ENCODE assay signal across 18 cellular contexts in genomic region chr2:101738649-101739048, GRCh38. TPM values are rescaled to one million over a fixed set of nuclear protein-coding genes. Genes with fewer than 3 reads are reported as not detected.
DNase-seq lines count a peak whose midpoint lies in the region; ATAC-seq and TF ChIP-seq lines count a peak whose summit lies in the region.
"Had no signal": no experiment of that assay in that cellular context is flagged by ENCODE, and none has a peak within 500 bp of the region (broad histone marks: within the 10 kb centered on the region; RNA-seq: fewer than 3 reads in every experiment).

No MANE protein-coding gene starts in this region.

- no peaks in the 10 kb centered on the region for H4K20me1 ChIP-seq in H9 (ENCODE audit: control insufficient read depth, insufficient read depth, insufficient read length)

- H4K5ac ChIP-seq in H9 (ENCODE audit: insufficient read length, low read depth, low read length) = no peak overlapping the region

- H3K4me1 ChIP-seq in CD4-positive, CD25-positive, alpha-beta regulatory T cell (ENCODE audit: control insufficient read depth, insufficient read depth, low read length, poor library complexity, severe bottlenecking) = peaks cover 76% of the 10 kb centered on the region
- H3K4me1 ChIP-seq in H9 (ENCODE audit: insufficient read depth, low read length) (peaks cover 6% of the 10 kb centered on the region; the same call in 1 of the 2 replicates), trophoblast cell (ENCODE audit: control insufficient read depth in 1 of 2, insufficient read depth in 2 of 2, low read length in 2 of 2) (peaks cover 4 to 5% of the 10 kb centered on the region in 2 experiments)

- H2BK20ac ChIP-seq in H9 (ENCODE audit: low read depth, low read length, poor library complexity, severe bottlenecking) = no peak overlapping the region

- H2BK12ac ChIP-seq in H9 (ENCODE audit: insufficient read length, low read depth, low read length) (no peak overlapping the region), trophoblast cell (ENCODE audit: low read length) (no peak overlapping the region)

- peaks cover 44% of the 10 kb centered on the region for H3K79me2 ChIP-seq in H9 (ENCODE audit: insufficient read depth, low read length)
- peaks cover 15% of the 10 kb centered on the region for H3K79me2 ChIP-seq in trophoblast cell (ENCODE audit: control insufficient read depth, insufficient read depth, low read length, poor library complexity)

- DNase-seq in CD4-positive, CD25-positive, alpha-beta regulatory T cell = no peak
- DNase-seq in H9 (no peak), trophoblast cell (no peak), GOT3 (lab: John Stamatoyannopoulos, UW) (no peak), NCI-H510A (lab: John Stamatoyannopoulos, UW) (no peak), amygdala (lab: John Stamatoyannopoulos, UW) (no peak)
- DNase-seq: activated CD8-positive, alpha-beta T cell treated with anti-CD3 and anti-CD28 coated beads for 36 hours; activated naive CD4-positive, alpha-beta T cell treated with anti-CD3 and anti-CD28 coated beads, Interleukin-2, amount 50 U/mL, for 16 hours; AML-193; colonic mucosa; COR-L47; hippocampal formation; NCI-H2107; pancreas; stimulated activated naive CD4-positive, alpha-beta T cell treated with Interleukin-2 at 50 U/mL for 16 hours had no signal

- H3K23ac ChIP-seq in H9 (ENCODE audit: insufficient read length, low read depth, low read length) (no peak overlapping the region), trophoblast cell (ENCODE audit: low read length) (no peak overlapping the region)

- no peaks in the 10 kb centered on the region for H3K27me3 Mint-ChIP-seq in CD4-positive, CD25-positive, alpha-beta regulatory T cell
- no peaks in the 10 kb centered on the region for H3K27me3 Mint-ChIP-seq in H9 (ENCODE audit: low read depth)
- H3K27me3 Mint-ChIP-seq: activated CD8-positive, alpha-beta T cell treated with anti-CD3 and anti-CD28 coated beads for 36 hours had no signal

- H2BK5ac ChIP-seq in H9 (ENCODE audit: insufficient read length, low read length) (no peak overlapping the region), trophoblast cell (ENCODE audit: low read depth, low read length, poor library complexity) (no peak overlapping the region)

- peaks cover 4% of the 10 kb centered on the region for H3K36me3 Mint-ChIP-seq in CD4-positive, CD25-positive, alpha-beta regulatory T cell
- peaks cover 0 to 9% (median 0%) of the 10 kb centered on the region in 3 experiments; a peak in 2 of 7 replicates for H3K36me3 Mint-ChIP-seq in H9 (ENCODE audit: insufficient read depth in 1 of 3, low read depth in 3 of 3)

- H3K9me3 Mint-ChIP-seq in CD4-positive, CD25-positive, alpha-beta regulatory T cell = no peaks in the 10 kb centered on the region
- H3K9me3 Mint-ChIP-seq in H9 = no peaks in the 10 kb centered on the region
- H3K9me3 Mint-ChIP-seq: activated CD8-positive, alpha-beta T cell treated with anti-CD3 and anti-CD28 coated beads for 36 hours had no signal

- H2AFZ ChIP-seq in H9 (ENCODE audit: low read length) = no peak overlapping the region
- H2AFZ ChIP-seq in trophoblast cell (ENCODE audit: insufficient read depth, low read length, poor library complexity) = no peak overlapping the region

- H4K91ac ChIP-seq in H9 (ENCODE audit: insufficient read length, low read depth, low read length) (no peak overlapping the region), trophoblast cell (ENCODE audit: low read depth, low read length) (no peak overlapping the region)

- H4K12ac ChIP-seq in trophoblast cell (ENCODE audit: low read depth, low read length) = no peak overlapping the region

- H3K4me1 Mint-ChIP-seq in CD4-positive, CD25-positive, alpha-beta regulatory T cell = peaks cover 41 to 90% (median 68%) of the 10 kb centered on the region in 4 donors
- H3K4me1 Mint-ChIP-seq in H9 = peaks cover 73 to 74% of the 10 kb centered on the region in 2 experiments

- H3K27me3 ChIP-seq in CD4-positive, CD25-positive, alpha-beta regulatory T cell (ENCODE audit: control insufficient read depth, insufficient read depth, low read length) = no peaks in the 10 kb centered on the region
- no peaks in the 10 kb centered on the region for H3K27me3 ChIP-seq in H9 (ENCODE audit: insufficient read depth, low read length)
- H3K27me3 ChIP-seq in trophoblast cell (ENCODE audit: insufficient read depth, low read length) = no peaks in the 10 kb centered on the region
- H3K27me3 ChIP-seq: colonic mucosa, pancreas, tibial nerve had no signal

- H3K9ac ChIP-seq in H9 (ENCODE audit: extremely low read depth, insufficient read length, low read length) (no peak overlapping the region), trophoblast cell (ENCODE audit: low read length) (no peak overlapping the region)

- ATAC-seq in CD4-positive, CD25-positive, alpha-beta regulatory T cell (ENCODE audit: low read depth in 2 of 2) = no peak
- ATAC-seq: activated CD8-positive, alpha-beta T cell treated with anti-CD3 and anti-CD28 coated beads for 36 hours; pancreas had no signal

- no peaks in the 10 kb centered on the region for H3K9me3 ChIP-seq in CD4-positive, CD25-positive, alpha-beta regulatory T cell (ENCODE audit: control insufficient read depth in 2 of 2, low read length in 2 of 2)
- H3K9me3 ChIP-seq in H9 (ENCODE audit: control insufficient read depth, low read depth, low read length) = no peaks in the 10 kb centered on the region
- H3K9me3 ChIP-seq in trophoblast cell (ENCODE audit: insufficient read depth, low read depth, low read length) = no peaks in the 10 kb centered on the region
- H3K9me3 ChIP-seq: colonic mucosa, HAP-1, pancreas, tibial nerve had no signal

- H3K14ac ChIP-seq in H9 (ENCODE audit: insufficient read depth, low read length) (no peak overlapping the region), trophoblast cell (ENCODE audit: low read length) (no peak overlapping the region)

- H2BK120ac ChIP-seq in H9 (ENCODE audit: low read depth, low read length, poor library complexity, severe bottlenecking) (no peak overlapping the region), trophoblast cell (ENCODE audit: insufficient read depth, low read length, poor library complexity) (no peak overlapping the region)

- H2BK15ac ChIP-seq in H9 (ENCODE audit: low read depth, low read length) = no peak overlapping the region

- H3K23me2 ChIP-seq in H9 (ENCODE audit: insufficient read length, low read depth, low read length, poor library complexity, severe bottlenecking) = no peaks in the 10 kb centered on the region

- H3K56ac ChIP-seq in H9 (ENCODE audit: insufficient read length, low read depth, low read length) = no peak overlapping the region

- no CpG with 5 or more reads among the region's 2 CpGs for WGBS in H9 (ENCODE audit: extremely low coverage, insufficient read length, low lambda C conversion rate)
- no CpG with 5 or more reads among the region's 2 CpGs for WGBS in trophoblast cell (ENCODE audit: extremely low coverage, insufficient coverage, insufficient read length)

- H3K18ac ChIP-seq in H9 (ENCODE audit: insufficient read length, low read depth, low read length) (no peak overlapping the region), trophoblast cell (ENCODE audit: low read length) (no peak overlapping the region)

- H3K4me2 ChIP-seq in H9 (ENCODE audit: insufficient read depth, insufficient read length, low read length) (no peak overlapping the region), trophoblast cell (ENCODE audit: low read length) (no peak overlapping the region)

- H3K4ac ChIP-seq in H9 (ENCODE audit: low read depth, low read length) (no peak overlapping the region), trophoblast cell (ENCODE audit: low read depth, low read length) (peak overlapping the region; percentile 54)

- H3K4me3 Mint-ChIP-seq in CD4-positive, CD25-positive, alpha-beta regulatory T cell = peak overlapping the region in 2 of 4 donors; percentile 31 to 66
- H3K4me3 Mint-ChIP-seq in H9 = no peak overlapping the region
- H3K4me3 Mint-ChIP-seq: activated CD8-positive, alpha-beta T cell treated with anti-CD3 and anti-CD28 coated beads for 36 hours had no signal

- H3K79me1 ChIP-seq in H9 (ENCODE audit: insufficient read depth, low read depth, low read length, poor library complexity, severe bottlenecking) = peaks cover 4% of the 10 kb centered on the region
- H3K79me1 ChIP-seq in trophoblast cell (ENCODE audit: low read length) = no peaks in the 10 kb centered on the region

- H3K27ac Mint-ChIP-seq in CD4-positive, CD25-positive, alpha-beta regulatory T cell = peak overlapping the region in 2 of 3 donors; percentile 40 to 55
- peak overlapping the region in 2 of 3 experiments; percentile 43 to 75; a peak in 3 of 7 replicates for H3K27ac Mint-ChIP-seq in H9
- H3K27ac Mint-ChIP-seq: activated CD8-positive, alpha-beta T cell treated with anti-CD3 and anti-CD28 coated beads for 36 hours had no signal

- TF ChIP-seq CTCF in H9 (conservative IDR thresholded peaks at IDR 0.05) = no peak

- no peak overlapping the region for H2AK5ac ChIP-seq in H9 (ENCODE audit: insufficient read length, low read length)
- H2AK5ac ChIP-seq in trophoblast cell (ENCODE audit: low read length) = no peak overlapping the region

- H3K27ac ChIP-seq in CD4-positive, CD25-positive, alpha-beta regulatory T cell (ENCODE audit: insufficient read depth, low read length, poor library complexity, severe bottlenecking) = no peak overlapping the region
- H3K27ac ChIP-seq in H9 (ENCODE audit: insufficient read length, low read depth, low read length) (no peak overlapping the region), cingulate gyrus (ENCODE audit: low read depth, low read length) (peak overlapping the region; percentile 62), trophoblast cell (ENCODE audit: low read depth, low read length) (no peak overlapping the region)
- H3K27ac ChIP-seq: colonic mucosa had no signal

- no peak overlapping the region for H3K4me3 ChIP-seq in CD4-positive, CD25-positive, alpha-beta regulatory T cell (ENCODE audit: low read depth, low read length)
- no peak overlapping the region for H3K4me3 ChIP-seq in trophoblast cell (ENCODE audit: low read depth, low read length)
- H3K4me3 ChIP-seq: colonic mucosa, HAP-1, pancreas, tibial nerve had no signal

- H4K8ac ChIP-seq in H9 (replicated peaks; ENCODE audit: insufficient read length, low read depth, low read length) (no peak overlapping the region), trophoblast cell (ENCODE audit: low read depth, low read length) (no peak overlapping the region)

- no peaks in the 10 kb centered on the region for H3K36me3 ChIP-seq in CD4-positive, CD25-positive, alpha-beta regulatory T cell (ENCODE audit: control insufficient read depth, insufficient read depth, low read length)
- H3K36me3 ChIP-seq in trophoblast cell (ENCODE audit: control insufficient read depth in 1 of 2, insufficient read depth in 2 of 2, low read length in 2 of 2) = no peaks in the 10 kb centered on the region
- H3K36me3 ChIP-seq: colonic mucosa, HAP-1, pancreas, tibial nerve had no signal

- H3T11ph ChIP-seq in H9 (ENCODE audit: low read length) = no peak overlapping the region

RNA-seq across cellular contexts. Expression of gene MAP4K4, which starts 41.1 kb away (rescaled TPM):
- total RNA-seq in CD4-positive, CD25-positive, alpha-beta regulatory T cell = 179 TPM
- polyA plus RNA-seq in CD4-positive, CD25-positive, alpha-beta regulatory T cell = 10 to 100 TPM in 2 of 4 donors, 1 to 10 TPM in 2; 6.7 to 22.3 (median 11.4) TPM
- 125 and 132 TPM in 2 replicates for total RNA-seq in H9 (2021)
- polyA plus RNA-seq in trophoblast cell (2013) = 168 and 169 TPM in 2 replicates
